Comparison of ENCODE assay signal across 16 cellular contexts in the genomic region with DNA sequence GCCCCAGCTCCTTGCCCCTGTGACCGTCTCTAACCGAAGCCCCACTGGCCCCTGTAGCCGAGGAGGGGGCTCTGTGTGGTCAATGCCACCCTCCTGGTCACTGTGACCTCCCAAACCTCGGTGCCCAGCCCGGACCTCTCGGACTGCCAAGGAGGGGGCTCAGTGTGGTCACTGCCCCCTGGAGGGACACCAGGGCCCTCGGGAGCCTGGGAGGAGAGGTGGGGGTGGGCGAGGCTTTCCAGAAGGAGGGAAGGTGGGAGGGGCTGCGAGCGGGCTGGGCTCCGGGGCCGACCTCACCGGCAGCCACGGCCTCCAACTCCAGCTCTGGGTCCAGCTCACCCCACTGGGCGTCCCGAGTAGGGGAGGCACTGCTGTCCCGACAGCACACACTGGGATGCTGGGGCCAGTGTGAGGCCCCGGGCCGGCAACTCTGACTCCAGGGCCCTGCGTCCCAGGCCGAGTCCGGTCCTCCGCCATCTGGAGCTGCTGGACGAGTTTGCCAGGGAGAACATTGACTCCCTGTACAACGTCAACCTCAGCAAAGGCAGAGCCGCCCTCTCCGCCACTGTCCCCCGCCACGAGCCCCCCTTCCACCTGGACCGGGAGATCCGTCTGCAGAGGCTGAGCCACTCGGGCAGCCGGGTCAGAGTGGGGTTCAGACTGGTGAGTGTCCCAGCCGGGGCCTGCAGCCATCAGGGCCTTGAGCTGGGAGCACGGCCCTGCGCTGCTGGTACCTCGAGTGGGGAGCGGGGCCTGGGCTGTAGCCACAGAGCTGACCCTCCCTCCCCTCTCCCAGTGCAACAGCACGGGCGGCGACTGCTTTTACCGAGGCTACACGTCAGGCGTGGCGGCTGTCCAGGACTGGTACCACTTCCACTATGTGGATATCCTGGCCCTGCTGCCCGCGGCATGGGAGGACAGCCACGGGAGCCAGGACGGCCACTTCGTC.
"Had no signal": no experiment of that assay in that cellular context is flagged by ENCODE, and none has a peak within 500 bp of the region (broad histone marks: within the 10 kb centered on the region; RNA-seq: fewer than 3 reads in every experiment).

No MANE protein-coding gene starts in this region.

- H3K27me3 ChIP-seq: ascending aorta had no signal

- H3K36me3 Mint-ChIP-seq: naive B cell had no signal

- H3K27ac ChIP-seq: ascending aorta, breast epithelium, parathyroid adenoma, thoracic aorta had no signal

- H3K36me3 ChIP-seq: ascending aorta, breast epithelium, thoracic aorta had no signal

- DNase-seq: activated CD4-positive, alpha-beta T cell treated with anti-CD3 and anti-CD28 coated beads, Interleukin-2, amount 50 U/mL, for 4 hours; activated CD4-positive, CD25-positive, alpha-beta regulatory T cell treated with anti-CD3 and anti-CD28 coated beads, Interleukin-2, amount 50 U/mL, for 72 hours; activated naive CD4-positive, alpha-beta T cell; activated T-cell treated with anti-CD3 and anti-CD28 coated beads for 4 hours; cerebellar nuclear complex; effector CD8-positive, alpha-beta T cell; foreskin fibroblast; mammary epithelial cell; naive B cell; stimulated activated CD4-positive, alpha-beta T cell treated with anti-CD3 and anti-CD28 coated beads, Interleukin-12 subunit alpha, Interleukin-12 subunit beta, amount 100 ng/mL, for 4 hours; stimulated activated CD4-positive, alpha-beta T cell treated with anti-CD3 and anti-CD28 coated beads, Interleukin-2, amount 100 ng/mL, for 24 hours had no signal

- H3K4me3 Mint-ChIP-seq: naive B cell; T-helper 2 cell treated with Interferon-gamma antibody and Interleukin-4, amounts not matched to agents 5 μg/mL and 100 μg/mL, for 36 hours had no signal

- H3K4me3 ChIP-seq: ascending aorta, breast epithelium, thoracic aorta had no signal

- H3K27ac Mint-ChIP-seq: naive B cell; T-helper 2 cell treated with Interferon-gamma antibody and Interleukin-4, amounts not matched to agents 5 μg/mL and 100 μg/mL, for 36 hours had no signal

- H3K9me3 ChIP-seq: ascending aorta, breast epithelium, thoracic aorta had no signal

- H3K9me3 Mint-ChIP-seq: naive B cell; T-helper 2 cell treated with Interferon-gamma antibody and Interleukin-4, amounts not matched to agents 5 μg/mL and 100 μg/mL, for 36 hours had no signal
